9 cellular contexts compared by ENCODE assay signal in the genomic region with DNA sequence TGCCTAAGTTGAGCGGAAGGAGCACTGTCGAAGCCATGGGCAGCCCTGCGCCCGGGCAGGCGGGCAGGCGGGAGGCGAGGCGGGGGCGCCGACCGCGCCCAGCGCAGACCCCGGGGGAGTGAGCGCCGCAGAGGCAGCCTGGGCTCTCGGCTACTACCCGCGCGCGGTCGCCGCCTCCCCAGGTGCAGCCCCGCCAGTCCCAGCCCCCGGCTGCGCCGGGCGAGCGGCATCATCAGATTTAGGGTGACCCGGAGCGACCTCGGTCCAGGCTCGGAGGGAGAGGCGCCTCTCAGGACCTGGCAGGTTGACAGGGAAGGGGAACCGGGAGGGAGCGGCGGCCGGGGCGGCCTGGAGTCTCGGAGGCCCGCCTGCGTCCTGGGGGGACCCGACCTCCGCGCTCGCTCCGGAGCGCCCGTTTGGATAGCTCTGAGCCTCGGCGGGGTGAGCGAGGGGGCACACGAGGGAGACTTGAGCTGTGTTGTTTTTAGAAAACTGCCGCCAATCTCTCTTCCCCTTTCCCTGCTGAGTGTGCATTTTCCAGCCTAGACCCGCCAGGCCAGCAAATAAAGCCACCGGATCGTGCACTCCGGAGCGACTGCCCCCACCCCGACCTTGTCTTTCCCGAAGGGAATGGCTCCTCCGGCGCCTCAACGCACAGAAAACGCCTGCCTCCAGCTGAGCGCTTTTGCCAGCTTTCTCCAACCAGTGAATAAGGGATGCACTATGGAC. TPM values are rescaled to one million over a fixed set of nuclear protein-coding genes. Genes with fewer than 3 reads are reported as not detected.
DNase-seq lines count a peak whose midpoint lies in the region; FAIRE-seq and TF ChIP-seq lines count a peak whose summit lies in the region.
"Had no signal": no experiment of that assay in that cellular context is flagged by ENCODE, and none has a peak within 500 bp of the region (broad histone marks: within the 10 kb centered on the region; RNA-seq: fewer than 3 reads in every experiment).

No MANE protein-coding gene starts in this region.

- 1% methylated on average over 66 of the region's 66 CpGs for WGBS in urinary bladder

- intact Hi-C loops in endothelial cell of umbilical vein (cut with micrococcal nuclease), result loop anchor here (1.0 to 10.0 kb wide), 4 partner anchors 29 to 918 kb away; no protein-coding TSS in a partner anchor

- H3K9me3 ChIP-seq in endothelial cell of umbilical vein (replicated peaks; ENCODE audit: control insufficient read depth, insufficient read depth, low read length), result no peaks in the 10 kb centered on the region

- TF ChIP-seq POLR2A in endothelial cell of umbilical vein (IDR thresholded peaks at IDR 0.05; ENCODE audit: low read depth, low read length), result peak; percentile 50

- peaks cover 48% of the 10 kb centered on the region for H3K79me2 ChIP-seq in endothelial cell of umbilical vein (ENCODE audit: control insufficient read depth, insufficient read depth, low read length)

- FAIRE-seq in endothelial cell of umbilical vein (lab: Jason Lieb, UNC), result no peak
- FAIRE-seq: TTC549 had no signal

- peak; percentile 22 for DNase-seq in NCI-H1105 treated with DMSO at 0.1 percent for 48 hours (lab: John Stamatoyannopoulos, UW)
- DNase-seq in NCI-H1105 (lab: John Stamatoyannopoulos, UW), result no peak
- DNase-seq in RPMI8226, result peak; percentile 24
- peak; percentile 66 for DNase-seq in endothelial cell of umbilical vein (ENCODE audit: low read depth, low spot score)
- DNase-seq in mesenteric fat pad (ENCODE audit: low spot score), result peak; percentile 92
- DNase-seq in inferior parietal cortex (ENCODE audit: extremely low spot score), result no peak
- DNase-seq in NCI-H1694 treated with DMSO at 0.1 percent for 48 hours (lab: John Stamatoyannopoulos, UW), result no peak

- no peaks in the 10 kb centered on the region for H4K20me1 ChIP-seq in endothelial cell of umbilical vein (replicated peaks; ENCODE audit: control insufficient read depth, extremely low read depth, insufficient read depth, low read length)

- H3K27ac ChIP-seq in endothelial cell of umbilical vein (ENCODE audit: insufficient read depth, low read depth, low read length), result peak overlapping the region; percentile 37
- H3K27ac ChIP-seq in urinary bladder (ENCODE audit: low read depth), result peak overlapping the region; percentile 81

- no peaks in the 10 kb centered on the region for H3K27me3 ChIP-seq in endothelial cell of umbilical vein (ENCODE audit: control insufficient read depth in 2 of 2, insufficient read depth in 2 of 2, low read length in 2 of 2)

- dilution Hi-C loops in endothelial cell of umbilical vein (cut with MboI; ENCODE audit: extremely low pct_ligation_motif_present, low sequenced_read_pairs), result no loop called here

- H3K4me1 ChIP-seq in endothelial cell of umbilical vein (ENCODE audit: control insufficient read depth, extremely low read depth, insufficient read depth, low read length), result peaks cover 27% of the 10 kb centered on the region
- H3K4me1 ChIP-seq in urinary bladder (ENCODE audit: insufficient read depth), result no peaks in the 10 kb centered on the region

- H3K4me3 ChIP-seq in endothelial cell of umbilical vein (replicated peaks in 1 of 3; ENCODE audit: insufficient read depth in 1 of 3, low read depth in 1 of 3, low read length in 3 of 3) (peak overlapping the region; percentile 90 to 100 (median 97)), urinary bladder (ENCODE audit: low read depth, low read length) (peak overlapping the region; percentile 50)

- H3K4me2 ChIP-seq in endothelial cell of umbilical vein (ENCODE audit: insufficient read depth, low read length), result peak overlapping the region; percentile 75

- no peak for TF ChIP-seq CTCF in endothelial cell of umbilical vein (IDR thresholded peaks at IDR 0.05; ENCODE audit: extremely low read depth in 1 of 2, insufficient read depth in 1 of 2, low read depth in 1 of 2, low read length in 2 of 2)

- BruUV-seq in endothelial cell of umbilical vein (replicated peaks; lab: Mats Ljungman, UMichigan), result no TSS peak

- peak overlapping the region; percentile 78 for H3K9ac ChIP-seq in endothelial cell of umbilical vein (replicated peaks; ENCODE audit: extremely low read depth, insufficient read depth, low read length)

- no peaks in the 10 kb centered on the region for H3K36me3 ChIP-seq in endothelial cell of umbilical vein (ENCODE audit: control insufficient read depth in 2 of 2, extremely low read depth in 1 of 2, insufficient read depth in 2 of 2, low read length in 2 of 2)
- H3K36me3 ChIP-seq in urinary bladder (ENCODE audit: insufficient read depth), result no peaks in the 10 kb centered on the region

- POLR2A ChIA-PET in endothelial cell of umbilical vein (lab: Charles Lee), result no interaction called here

- CTCF ChIA-PET in endothelial cell of umbilical vein (lab: Charles Lee), result interaction anchor here (1.3 to 6.2 kb wide), 4 partner anchors 22 to 1301 kb away, joined by 4 to 61 read pairs (median 4); no protein-coding TSS in a partner anchor

- peak overlapping the region; percentile 81 for H2AFZ ChIP-seq in endothelial cell of umbilical vein (ENCODE audit: low read depth, low read length)

- no peaks in the 10 kb centered on the region for H3K9me1 ChIP-seq in endothelial cell of umbilical vein (replicated peaks; ENCODE audit: control insufficient read depth, extremely low read depth, insufficient read depth, low read length)

TF ChIP-seq in endothelial cell of umbilical vein, 7 proteins besides CTCF, POLR2A, EP300 and RAD21:
- TF ChIP-seq JUN (IDR thresholded peaks at IDR 0.05; ENCODE audit: borderline replicate concordance, insufficient read depth, insufficient read length, low read depth) (no peak), MYC (IDR thresholded peaks at IDR 0.05; ENCODE audit: low read depth, low read length) (no peak), POLR2AphosphoS5 (IDR thresholded peaks at IDR 0.05; ENCODE audit: insufficient read depth, low read depth, low read length) (no peak), FOS (IDR thresholded peaks at IDR 0.05; ENCODE audit: borderline replicate concordance, insufficient read depth, low read length) (no peak)

RNA-seq across cellular contexts. Expression of a gene that starts 2.3 kb away (rescaled TPM):
- 245 and 306 TPM in 2 replicates for total RNA-seq in endothelial cell of umbilical vein
- polyA plus RNA-seq in endothelial cell of umbilical vein, result 104 and 122 TPM in 2 replicates
- 102 and 113 TPM in 2 replicates for polyA plus RNA-seq in endothelial cell of umbilical vein (2011; cell fraction: cytosol; rRNA removed)
- polyA plus RNA-seq in endothelial cell of umbilical vein (2011; cell fraction: nucleus; rRNA removed), result 172 and 240 TPM in 2 replicates
- 254 and 260 TPM in 2 replicates for polyA plus RNA-seq in endothelial cell of umbilical vein (2012)
- polyA minus RNA-seq in endothelial cell of umbilical vein, result 288 and 312 TPM in 2 replicates
- 21.4 TPM for polyA minus RNA-seq in endothelial cell of umbilical vein (2011; cell fraction: cytosol; rRNA and poly(A)+ RNA removed)
- 288 and 311 TPM in 2 replicates for polyA minus RNA-seq in endothelial cell of umbilical vein (2011; cell fraction: nucleus; rRNA and poly(A)+ RNA removed)
- 249 TPM for total RNA-seq in mesenteric fat pad
- 172 TPM for total RNA-seq in urinary bladder
- polyA plus RNA-seq in urinary bladder, result 36.9 TPM

Comparison
In these comparisons a context has a peak if more than half of its experiments do, and no peak if none do; other contexts are left out.
1. DNase-seq: peak in NCI-H1105 treated with DMSO at 0.1 percent for 48 hours (single experiment), RPMI8226 (single experiment), endothelial cell of umbilical vein (single experiment) and mesenteric fat pad (single experiment); none in NCI-H1105 (single experiment), inferior parietal cortex (single experiment) and NCI-H1694 treated with DMSO at 0.1 percent for 48 hours (single experiment).